19 cellular contexts compared by ENCODE assay signal in the genomic region with DNA sequence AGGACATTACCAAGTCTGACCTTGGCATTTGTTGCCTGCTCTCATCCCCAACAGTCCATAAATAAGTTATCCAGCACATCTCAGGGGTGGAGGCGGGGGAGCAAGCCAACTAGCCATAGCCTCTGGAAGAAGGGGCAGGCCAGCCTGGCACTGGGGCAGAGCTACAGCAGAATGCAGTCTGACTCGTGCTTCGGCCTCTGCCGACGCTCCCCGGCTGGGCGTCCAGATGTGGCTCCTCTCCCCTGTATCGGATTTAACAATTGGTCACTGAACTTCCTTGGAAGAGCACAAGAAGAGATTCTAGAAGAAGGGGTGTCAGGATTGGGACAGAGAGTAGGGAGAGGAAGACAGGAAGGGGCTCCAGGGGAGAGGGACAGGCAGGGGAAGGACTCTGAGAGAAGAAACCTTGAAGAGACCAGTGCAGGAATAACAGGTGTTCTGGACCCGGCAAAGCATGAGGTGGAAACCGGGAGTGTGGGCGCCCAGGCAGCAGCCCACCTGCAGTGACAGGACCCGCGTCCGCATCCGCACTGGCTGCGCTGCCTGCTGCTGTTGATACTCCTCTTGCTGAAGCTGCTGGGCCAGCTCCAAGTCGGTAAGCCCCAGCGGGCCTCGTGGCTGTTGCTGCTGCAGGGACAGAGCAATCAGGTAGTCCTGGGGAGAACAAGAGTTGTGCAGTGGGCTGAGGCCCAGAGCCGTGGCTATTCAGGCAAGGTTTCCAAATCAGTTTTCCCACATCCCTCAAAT. TPM values are rescaled to one million over a fixed set of nuclear protein-coding genes. Genes with fewer than 3 reads are reported as not detected.
DNase-seq lines count a peak whose midpoint lies in the region; ATAC-seq and TF ChIP-seq lines count a peak whose summit lies in the region.
"Had no signal": no experiment of that assay in that cellular context is flagged by ENCODE, and none has a peak within 500 bp of the region (broad histone marks: within the 10 kb centered on the region; RNA-seq: fewer than 3 reads in every experiment).

No MANE protein-coding gene starts in this region.

- DNase-seq in NCI-H2107 treated with DMSO at 0.1 percent for 48 hours (lab: John Stamatoyannopoulos, UW; ENCODE audit: unreplicated experiment) (peak; percentile 9), NCI-H2107 (lab: John Stamatoyannopoulos, UW) (no peak), RWPE1 (ENCODE audit: low spot score) (no peak), progenitor cell of endocrine pancreas (ENCODE audit: low spot score, unreplicated experiment) (no peak), GM03348 (ENCODE audit: low spot score) (no peak), C1 segment of cervical spinal cord (lab: John Stamatoyannopoulos, UW) (no peak)
- no peak for DNase-seq in stimulated activated naive CD8-positive, alpha-beta T cell treated with anti-CD3 and anti-CD28 coated beads, Interleukin-15, Interleukin-2, amounts not matched to agents 100 U/mL and 50 U/mL, for 24 hours
- DNase-seq: AML-193, GOT3, MM.1S, NCI-H1092, NCI-H2081 treated with DMSO at 0.1 percent for 48 hours, NCI-H774, RPMI8226, SIG-M5 had no signal

- no peak overlapping the region for H3K4me3 Mint-ChIP-seq in progenitor cell of endocrine pancreas (ENCODE audit: low read depth)

- no peaks in the 10 kb centered on the region for H3K4me1 Mint-ChIP-seq in progenitor cell of endocrine pancreas (ENCODE audit: low read depth)

- no peaks in the 10 kb centered on the region for H3K9me3 Mint-ChIP-seq in progenitor cell of endocrine pancreas (ENCODE audit: low read depth)

- no peaks in the 10 kb centered on the region for H3K27me3 Mint-ChIP-seq in progenitor cell of endocrine pancreas

- POLR2A ChIA-PET in RWPE1 (lab: Yijun Ruan, JAX; ENCODE audit: low non-redundant PET) = interaction anchor here (0.6 kb wide), 1 partner anchor 9 kb away, joined by 3 read pairs; a partner anchor contains a TSS

- peaks cover 13% of the 10 kb centered on the region for H3K36me3 Mint-ChIP-seq in progenitor cell of endocrine pancreas (ENCODE audit: insufficient read depth)

- no peak for ATAC-seq in stimulated activated naive CD8-positive, alpha-beta T cell treated with anti-CD3 and anti-CD28 coated beads, Interleukin-15, Interleukin-2, amounts not matched to agents 100 U/mL and 50 U/mL, for 24 hours
- ATAC-seq: HCT116 had no signal

- peak overlapping the region; percentile 16 for H3K27ac ChIP-seq in RWPE1
- H3K27ac ChIP-seq in cingulate gyrus (ENCODE audit: low read depth, low read length) = peak overlapping the region; percentile 10
- H3K27ac ChIP-seq: 22Rv1 had no signal

- peak overlapping the region; percentile 25 for H3K27ac Mint-ChIP-seq in progenitor cell of endocrine pancreas

- TF ChIP-seq CTCF in RWPE1 (conservative IDR thresholded peaks at IDR 0.05; ENCODE audit: low read depth) (no peak), progenitor cell of endocrine pancreas (IDR thresholded peaks at IDR 0.05; ENCODE audit: unreplicated experiment) (no peak)

- CTCF ChIA-PET in RWPE1 (lab: Yijun Ruan, JAX) = interaction anchor here (0.6 to 3.8 kb wide), 6 partner anchors 9 to 633 kb away, joined by 3 to 17 read pairs (median 4); a partner anchor contains a TSS

RNA-seq across cellular contexts. Expression of a gene that starts 9.4 kb away (rescaled TPM):
- total RNA-seq in progenitor cell of endocrine pancreas = 28.3 and 32.5 TPM in 2 replicates

RNA-seq across cellular contexts. Expression of a gene that starts 10.9 kb away (rescaled TPM):
- total RNA-seq in progenitor cell of endocrine pancreas = 23.8 and 24.4 TPM in 2 replicates

RNA-seq across cellular contexts. Expression of a gene that starts 15.2 kb away (rescaled TPM):
- total RNA-seq in progenitor cell of endocrine pancreas = 3.5 TPM in 2 replicates
- total RNA-seq: LHCN-M2 had no signal

RNA-seq across cellular contexts. Expression of a gene that starts 22.7 kb away (rescaled TPM):
- total RNA-seq in progenitor cell of endocrine pancreas = 187 and 203 TPM in 2 replicates

RNA-seq across cellular contexts. Expression of a gene that starts 39.1 kb away (rescaled TPM):
- 0.91 and 0.93 TPM in 2 replicates for total RNA-seq in progenitor cell of endocrine pancreas
